In genomic region chr1:160806109-160806665, GRCh38 we compare ENCODE assay signal across 19 cellular contexts. TPM values are rescaled to one million over a fixed set of nuclear protein-coding genes. Genes with fewer than 3 reads are reported as not detected.
A peak's percentile ranks its signal among the peaks of the same experiment; 100 is the strongest.
DNase-seq lines count a peak whose midpoint lies in the region; ATAC-seq and TF ChIP-seq lines count a peak whose summit lies in the region.
"Had no signal": no experiment of that assay in that cellular context is flagged by ENCODE, and none has a peak within 500 bp of the region (broad histone marks: within the 10 kb centered on the region; RNA-seq: fewer than 3 reads in every experiment).

No MANE protein-coding gene starts in this region.

- H3K27me3 Mint-ChIP-seq in activated T-cell treated with anti-CD3 and anti-CD28 coated beads, Interleukin-2, amount 50 U/mL, for 24 hours, result no peaks in the 10 kb centered on the region
- no peaks in the 10 kb centered on the region for H3K27me3 Mint-ChIP-seq in H9 (ENCODE audit: low read depth)
- no peaks in the 10 kb centered on the region for H3K27me3 Mint-ChIP-seq in activated naive CD8-positive, alpha-beta T cell
- no peaks in the 10 kb centered on the region for H3K27me3 Mint-ChIP-seq in stimulated activated memory B cell treated with anti-CD40 and anti-IgM and Interleukin-4, amounts not matched to agents 10 μg/mL and 1 μg/mL and 100 μg/mL, for 72 hours

- no CpG with 5 or more reads among the region's 1 CpG for WGBS in H9 (ENCODE audit: extremely low coverage, insufficient read length, low lambda C conversion rate)

- no peak overlapping the region for H3K4me3 Mint-ChIP-seq in activated T-cell treated with anti-CD3 and anti-CD28 coated beads, Interleukin-2, amount 50 U/mL, for 24 hours
- no peak overlapping the region for H3K4me3 Mint-ChIP-seq in H9
- H3K4me3 Mint-ChIP-seq in activated naive CD8-positive, alpha-beta T cell, result peak overlapping the region; percentile 62
- H3K4me3 Mint-ChIP-seq in stimulated activated memory B cell treated with anti-CD40 and anti-IgM and Interleukin-4, amounts not matched to agents 10 μg/mL and 1 μg/mL and 100 μg/mL, for 72 hours, result peak overlapping the region; percentile 49

- H3K23ac ChIP-seq in H9 (ENCODE audit: insufficient read length, low read depth, low read length), result no peak overlapping the region

- H2BK20ac ChIP-seq in H9 (ENCODE audit: low read depth, low read length, poor library complexity, severe bottlenecking), result no peak overlapping the region

- H4K20me1 ChIP-seq in H9 (ENCODE audit: control insufficient read depth, insufficient read depth, insufficient read length), result no peaks in the 10 kb centered on the region

- no peak overlapping the region for H2AK5ac ChIP-seq in H9 (ENCODE audit: insufficient read length, low read length)

- no peak overlapping the region for H3K4me2 ChIP-seq in H9 (ENCODE audit: insufficient read depth, insufficient read length, low read length)

- no peak overlapping the region for H3K56ac ChIP-seq in H9 (ENCODE audit: insufficient read length, low read depth, low read length)

- H3K4me1 ChIP-seq in H9 (ENCODE audit: insufficient read depth, low read length), result peaks cover 2% of the 10 kb centered on the region; the same call in 1 of the 2 replicates
- H3K4me1 ChIP-seq: esophagus squamous epithelium, right lobe of liver, upper lobe of right lung had no signal

- H4K8ac ChIP-seq in H9 (replicated peaks; ENCODE audit: insufficient read length, low read depth, low read length), result no peak overlapping the region

- no peak overlapping the region for H3T11ph ChIP-seq in H9 (ENCODE audit: low read length)

- peaks cover 46% of the 10 kb centered on the region for H3K36me3 Mint-ChIP-seq in activated T-cell treated with anti-CD3 and anti-CD28 coated beads, Interleukin-2, amount 50 U/mL, for 24 hours (ENCODE audit: low read depth)
- H3K36me3 Mint-ChIP-seq in H9 (ENCODE audit: insufficient read depth in 1 of 3, low read depth in 3 of 3), result peaks cover 0 to 15% (median 3%) of the 10 kb centered on the region in 3 experiments; a peak in 4 of 7 replicates
- peaks cover 36% of the 10 kb centered on the region for H3K36me3 Mint-ChIP-seq in activated naive CD8-positive, alpha-beta T cell
- H3K36me3 Mint-ChIP-seq in stimulated activated memory B cell treated with anti-CD40 and anti-IgM and Interleukin-4, amounts not matched to agents 10 μg/mL and 1 μg/mL and 100 μg/mL, for 72 hours, result peaks cover 86% of the 10 kb centered on the region

- no peak overlapping the region for H2BK120ac ChIP-seq in H9 (ENCODE audit: low read depth, low read length, poor library complexity, severe bottlenecking)

- H3K9ac ChIP-seq in H9 (ENCODE audit: extremely low read depth, insufficient read length, low read length), result no peak overlapping the region

- no peak overlapping the region for H3K4ac ChIP-seq in H9 (ENCODE audit: low read depth, low read length)

- no peak overlapping the region for H2BK12ac ChIP-seq in H9 (ENCODE audit: insufficient read length, low read depth, low read length)

- no peak for ATAC-seq in stimulated activated memory B cell treated with anti-CD40 and anti-IgM and Interleukin-4, amounts not matched to agents 10 μg/mL and 1 μg/mL and 100 μg/mL, for 72 hours
- ATAC-seq: K562, right lobe of liver, Right ventricle myocardium inferior, upper lobe of right lung had no signal

- no peak overlapping the region for H2AFZ ChIP-seq in H9 (ENCODE audit: low read length)

- H3K4me1 Mint-ChIP-seq in activated T-cell treated with anti-CD3 and anti-CD28 coated beads, Interleukin-2, amount 50 U/mL, for 24 hours (ENCODE audit: low read depth), result peaks cover 84% of the 10 kb centered on the region
- peaks cover 17 to 20% of the 10 kb centered on the region in 2 experiments for H3K4me1 Mint-ChIP-seq in H9
- H3K4me1 Mint-ChIP-seq in activated naive CD8-positive, alpha-beta T cell (ENCODE audit: low read depth), result peaks cover 82% of the 10 kb centered on the region
- peaks cover 73% of the 10 kb centered on the region for H3K4me1 Mint-ChIP-seq in stimulated activated memory B cell treated with anti-CD40 and anti-IgM and Interleukin-4, amounts not matched to agents 10 μg/mL and 1 μg/mL and 100 μg/mL, for 72 hours

- H3K27ac Mint-ChIP-seq in activated T-cell treated with anti-CD3 and anti-CD28 coated beads, Interleukin-2, amount 50 U/mL, for 24 hours, result peak overlapping the region; percentile 87
- no peak overlapping the region for H3K27ac Mint-ChIP-seq in H9
- H3K27ac Mint-ChIP-seq in activated naive CD8-positive, alpha-beta T cell, result peak overlapping the region; percentile 89
- H3K27ac Mint-ChIP-seq in stimulated activated memory B cell treated with anti-CD40 and anti-IgM and Interleukin-4, amounts not matched to agents 10 μg/mL and 1 μg/mL and 100 μg/mL, for 72 hours, result peak overlapping the region; percentile 45

- H3K79me1 ChIP-seq in H9 (ENCODE audit: insufficient read depth, low read depth, low read length, poor library complexity, severe bottlenecking), result no peaks in the 10 kb centered on the region

- DNase-seq in activated T-cell treated with anti-CD3 and anti-CD28 coated beads, Interleukin-2, amount 50 U/mL, for 24 hours, result no peak
- no peak for DNase-seq in activated T-cell treated with anti-CD3 and anti-CD28 coated beads, Interleukin-2, amount 50 U/mL, for 1 hour
- DNase-seq in H9, result no peak
- no peak for DNase-seq in DMS 273 (lab: John Stamatoyannopoulos, UW; ENCODE audit: unreplicated experiment)
- DNase-seq in DMS 273 treated with DMSO at 0.1 percent for 48 hours (lab: John Stamatoyannopoulos, UW), result no peak
- DNase-seq in activated effector memory CD4-positive, alpha-beta T cell treated with anti-CD3 and anti-CD28 coated beads, Interleukin-2, amount 50 U/mL, for 16 hours, result no peak
- DNase-seq: ACHN, dorsolateral prefrontal cortex, esophagus squamous epithelium, NCI-H1105, NCI-H510A, right lobe of liver, upper lobe of right lung had no signal

- H3K9me3 ChIP-seq in H9 (ENCODE audit: control insufficient read depth, low read depth, low read length), result no peaks in the 10 kb centered on the region

- H3K18ac ChIP-seq in H9 (ENCODE audit: insufficient read length, low read depth, low read length), result no peak overlapping the region

- TF ChIP-seq CTCF in H9 (conservative IDR thresholded peaks at IDR 0.05), result peak; percentile 52; the same call in 2 of the 3 replicates

- H3K79me2 ChIP-seq in H9 (ENCODE audit: insufficient read depth, low read length), result no peaks in the 10 kb centered on the region

- peaks cover 5% of the 10 kb centered on the region for H3K9me3 Mint-ChIP-seq in activated T-cell treated with anti-CD3 and anti-CD28 coated beads, Interleukin-2, amount 50 U/mL, for 24 hours
- peaks cover 12 to 15% of the 10 kb centered on the region in 2 experiments; a peak in 4 of 5 replicates for H3K9me3 Mint-ChIP-seq in H9
- no peaks in the 10 kb centered on the region for H3K9me3 Mint-ChIP-seq in activated naive CD8-positive, alpha-beta T cell (ENCODE audit: low read depth)
- peaks cover 18% of the 10 kb centered on the region for H3K9me3 Mint-ChIP-seq in stimulated activated memory B cell treated with anti-CD40 and anti-IgM and Interleukin-4, amounts not matched to agents 10 μg/mL and 1 μg/mL and 100 μg/mL, for 72 hours

- H3K27me3 ChIP-seq in H9 (ENCODE audit: insufficient read depth, low read length), result no peaks in the 10 kb centered on the region
- H3K27me3 ChIP-seq: esophagus squamous epithelium, right lobe of liver, upper lobe of right lung had no signal

- no peak overlapping the region for H2BK15ac ChIP-seq in H9 (ENCODE audit: low read depth, low read length)

- no peaks in the 10 kb centered on the region for H3K23me2 ChIP-seq in H9 (ENCODE audit: insufficient read length, low read depth, low read length, poor library complexity, severe bottlenecking)

- H3K27ac ChIP-seq in H9 (ENCODE audit: insufficient read length, low read depth, low read length), result no peak overlapping the region
- H3K27ac ChIP-seq: dorsolateral prefrontal cortex, esophagus squamous epithelium, HL-60, right lobe of liver, upper lobe of right lung had no signal

- H4K91ac ChIP-seq in H9 (ENCODE audit: insufficient read length, low read depth, low read length), result no peak overlapping the region

- H2BK5ac ChIP-seq in H9 (ENCODE audit: insufficient read length, low read length), result no peak overlapping the region

- no peak overlapping the region for H3K14ac ChIP-seq in H9 (ENCODE audit: insufficient read depth, low read length)

- no peak overlapping the region for H4K5ac ChIP-seq in H9 (ENCODE audit: insufficient read length, low read depth, low read length)

RNA-seq across cellular contexts. Expression of gene LY9, which starts 10.2 kb away (rescaled TPM):
- not detected in 2 replicates for total RNA-seq in H9 (2021)
- total RNA-seq: K562, osteocyte, Right ventricle myocardium inferior had no signal

RNA-seq across cellular contexts. Expression of gene CD244, which starts 56.5 kb away (rescaled TPM):
- total RNA-seq in H9 (2021), result not detected in 2 replicates
- total RNA-seq: K562, osteocyte had no signal

Comparison
In these comparisons a context has a peak if more than half of its experiments do, and no peak if none do; other contexts are left out.
1. H3K27ac Mint-ChIP-seq: peak in activated T-cell treated with anti-CD3 and anti-CD28 coated beads, Interleukin-2, amount 50 U/mL, for 24 hours (single experiment), activated naive CD8-positive, alpha-beta T cell (single experiment) and stimulated activated memory B cell treated with anti-CD40 and anti-IgM and Interleukin-4, amounts not matched to agents 10 μg/mL and 1 μg/mL and 100 μg/mL, for 72 hours (single experiment); none in H9 (0 of 3).
2. H3K4me3 Mint-ChIP-seq: peak in activated naive CD8-positive, alpha-beta T cell (single experiment) and stimulated activated memory B cell treated with anti-CD40 and anti-IgM and Interleukin-4, amounts not matched to agents 10 μg/mL and 1 μg/mL and 100 μg/mL, for 72 hours (single experiment); none in activated T-cell treated with anti-CD3 and anti-CD28 coated beads, Interleukin-2, amount 50 U/mL, for 24 hours (single experiment) and H9 (0 of 2).